Comparison of ENCODE assay signal across 39 cellular contexts in genomic region chrX:80420147-80420546, GRCh38. TPM values are rescaled to one million over a fixed set of nuclear protein-coding genes. Genes with fewer than 3 reads are reported as not detected.
"Had no signal": no experiment of that assay in that cellular context is flagged by ENCODE, and none has a peak within 500 bp of the region (broad histone marks: within the 10 kb centered on the region; RNA-seq: fewer than 3 reads in every experiment).

TENT5D (plus strand) TSS chrX:80420447; CDS start chrX:80442540, 22,093 bp downstream.

- DNase-seq: Karpas-422, Kasumi-1, MG63, MM.1S, MV-4-11, NCI-H1048, NCI-H1092, NCI-H1092 treated with DMSO at 0.1 percent for 48 hours, NCI-H1105, NCI-H1105 treated with DMSO at 0.1 percent for 48 hours, NCI-H1417, NCI-H1417 treated with DMSO at 0.1 percent for 48 hours, NCI-H1436, NCI-H1436 treated with DMSO at 0.1 percent for 48 hours, NCI-H146, NCI-H1694, NCI-H1694 treated with DMSO at 0.1 percent for 48 hours, NCI-H187, NCI-H187 treated with DMSO at 0.1 percent for 48 hours, NCI-H1930, NCI-H2029, NCI-H2029 treated with DMSO at 0.1 percent for 48 hours, NCI-H2081, NCI-H2081 treated with DMSO at 0.1 percent for 48 hours, NCI-H2107, NCI-H2171, NCI-H2171 treated with DMSO at 0.1 percent for 48 hours, NCI-H2227 treated with DMSO at 0.1 percent for 48 hours, NCI-H226, NCI-H345, NCI-H446, NCI-H446 treated with DMSO at 0.1 percent for 48 hours, NCI-H510A, NCI-H510A treated with DMSO at 0.1 percent for 48 hours, NCI-H524 had no signal

- H3K27me3 ChIP-seq: MG63 had no signal

- H3K9me3 ChIP-seq: MG63 had no signal

- H3K4me3 ChIP-seq: MG63 had no signal

- H3K36me3 ChIP-seq: MG63 had no signal

RNA-seq across cellular contexts. Expression of gene TENT5D, which starts in this region (rescaled TPM):
- total RNA-seq: LHCN-M2, M059J, MCF 10A, NCI-H460 had no signal
